ENCODE assay signal across 10 cellular contexts in genomic region chr11:111514216-111515031, GRCh38. TPM values are rescaled to one million over a fixed set of nuclear protein-coding genes. Genes with fewer than 3 reads are reported as not detected.
A peak's percentile ranks its signal among the peaks of the same experiment; 100 is the strongest.
DNase-seq lines count a peak whose midpoint lies in the region; ATAC-seq and TF ChIP-seq lines count a peak whose summit lies in the region.
"Had no signal": no experiment of that assay in that cellular context is flagged by ENCODE, and none has a peak within 500 bp of the region (broad histone marks: within the 10 kb centered on the region; RNA-seq: fewer than 3 reads in every experiment).

HOATZ (plus strand) TSS chr11:111514778; CDS start chr11:111514785, 7 bp downstream.

- ATAC-seq in T-helper 17 cell = no peak
- ATAC-seq in omental fat pad (ENCODE audit: low FRiP score) = no peak

- peak in 1 of 2 donors; percentile 44 for TF ChIP-seq CTCF in fibroblast of lung (conservative IDR thresholded peaks at IDR 0.05 in 1 of 2, IDR thresholded peaks at IDR 0.05 in 1 of 2; ENCODE audit: low read depth in 1 of 2, low read length in 2 of 2)
- TF ChIP-seq CTCF in omental fat pad (IDR thresholded peaks at IDR 0.05) = no peak

- no peak within 1 kb of the TSS for H3K9ac ChIP-seq in fibroblast of lung (ENCODE audit: insufficient read depth, low read length)

- H3K9me3 ChIP-seq in T-helper 17 cell (ENCODE audit: control insufficient read depth, low read length, poor library complexity, severe bottlenecking) (no peaks in the 10 kb centered on the region), fibroblast of lung (ENCODE audit: control insufficient read depth, insufficient read depth, low read depth, low read length) (no peaks in the 10 kb centered on the region)
- H3K9me3 ChIP-seq in effector memory CD4-positive, alpha-beta T cell (ENCODE audit: control insufficient read depth, low read length) = no peaks in the 10 kb centered on the region

- no peaks in the 10 kb centered on the region for H3K36me3 ChIP-seq in fibroblast of lung (ENCODE audit: control insufficient read depth, insufficient read depth, low read length)
- H3K36me3 ChIP-seq in effector memory CD4-positive, alpha-beta T cell (ENCODE audit: control insufficient read depth, insufficient read depth, low read length) = no peaks in the 10 kb centered on the region

- H3K27ac Mint-ChIP-seq in T-helper 17 cell = no peak within 1 kb of the TSS

- H3K4me1 ChIP-seq in fibroblast of lung (ENCODE audit: control insufficient read depth, extremely low read depth, insufficient read depth, low read length) = no peaks in the 10 kb centered on the region
- peaks cover 6% of the 10 kb centered on the region for H3K4me1 ChIP-seq in effector memory CD4-positive, alpha-beta T cell (ENCODE audit: control insufficient read depth, insufficient read depth, low read length, poor library complexity, severe bottlenecking)

- H3K27me3 ChIP-seq in fibroblast of lung (ENCODE audit: control insufficient read depth, insufficient read depth, low read length) = no peaks in the 10 kb centered on the region
- peaks cover 30% of the 10 kb centered on the region for H3K27me3 ChIP-seq in effector memory CD4-positive, alpha-beta T cell (replicated peaks; ENCODE audit: control insufficient read depth, insufficient read depth, low read length, poor library complexity, severe bottlenecking)

- DNase-seq in DMS 273 (lab: John Stamatoyannopoulos, UW; ENCODE audit: unreplicated experiment) (peak; percentile 50), DMS 273 treated with DMSO at 0.1 percent for 48 hours (lab: John Stamatoyannopoulos, UW) (no peak), T-helper 17 cell (no peak), fibroblast of lung (ENCODE audit: low read depth in 2 of 2) (peak; percentile 30 to 34), putamen (ENCODE audit: low spot score) (peak; percentile 30), omental fat pad (ENCODE audit: low spot score) (no peak)
- DNase-seq in activated effector memory CD4-positive, alpha-beta T cell treated with anti-CD3 and anti-CD28 coated beads, Interleukin-2, amount 50 U/mL, for 16 hours = no peak
- DNase-seq in effector memory CD4-positive, alpha-beta T cell = no peak
- DNase-seq: T-helper 9 cell had no signal

- H2AFZ ChIP-seq in fibroblast of lung (ENCODE audit: low read length) = no peak within 1 kb of the TSS

- no peak within 1 kb of the TSS for H3K4me2 ChIP-seq in fibroblast of lung (ENCODE audit: extremely low read depth, insufficient read depth, low read length)

- peak within 1 kb of the TSS; percentile 43 for H3K4me3 Mint-ChIP-seq in T-helper 17 cell

- no peaks in the 10 kb centered on the region for H3K36me3 Mint-ChIP-seq in T-helper 17 cell (ENCODE audit: low read depth)

- H3K27ac ChIP-seq in fibroblast of lung (ENCODE audit: insufficient read depth, low read length) = no peak within 1 kb of the TSS
- H3K27ac ChIP-seq in effector memory CD4-positive, alpha-beta T cell (ENCODE audit: insufficient read depth, low read length, poor library complexity, severe bottlenecking) = no peak within 1 kb of the TSS
- H3K27ac ChIP-seq: 22Rv1 had no signal

- peaks cover 27% of the 10 kb centered on the region for H3K27me3 Mint-ChIP-seq in T-helper 17 cell

- H4K20me1 ChIP-seq in fibroblast of lung (ENCODE audit: control insufficient read depth, extremely low read depth, insufficient read depth, low read length) = no peaks in the 10 kb centered on the region

- peaks cover 2% of the 10 kb centered on the region for H3K4me1 Mint-ChIP-seq in T-helper 17 cell

- peak within 1 kb of the TSS in 1 of 4 experiments; percentile 59 for H3K4me3 ChIP-seq in fibroblast of lung (replicated peaks in 1 of 4; ENCODE audit: control extremely low read depth in 1 of 4, insufficient read depth in 1 of 4, low read depth in 3 of 4, low read length in 4 of 4)
- no peak within 1 kb of the TSS for H3K4me3 ChIP-seq in effector memory CD4-positive, alpha-beta T cell (ENCODE audit: insufficient read depth, low read depth, low read length, poor library complexity, severe bottlenecking)

- H3K79me2 ChIP-seq in fibroblast of lung (ENCODE audit: control insufficient read depth, insufficient read depth, low read length) = no peaks in the 10 kb centered on the region

RNA-seq across cellular contexts. Expression of gene HOATZ, which starts in this region (rescaled TPM):
- not detected for total RNA-seq in T-helper 17 cell
- total RNA-seq in fibroblast of lung = not detected in 2 replicates
- not detected in 2 replicates for polyA plus RNA-seq in fibroblast of lung
- 0.09 and 0.20 TPM in 2 replicates for polyA plus RNA-seq in fibroblast of lung (2012)
- not detected in 2 replicates for polyA minus RNA-seq in fibroblast of lung (ENCODE audit: low replicate concordance)
- not detected for total RNA-seq in omental fat pad

Comparison
In these comparisons a context has a peak if more than half of its experiments do, and no peak if none do; other contexts are left out.
1. DNase-seq: peak in DMS 273 (single experiment) and putamen (single experiment); none in DMS 273 treated with DMSO at 0.1 percent for 48 hours (single experiment), T-helper 17 cell (0 of 3), activated effector memory CD4-positive, alpha-beta T cell treated with anti-CD3 and anti-CD28 coated beads, Interleukin-2, amount 50 U/mL, for 16 hours (single experiment), effector memory CD4-positive, alpha-beta T cell (0 of 3) and omental fat pad (single experiment).
2. Peak in DNase-seq in fibroblast of lung; RNA of the gene not detected or under 1 TPM.